In the genomic region with DNA sequence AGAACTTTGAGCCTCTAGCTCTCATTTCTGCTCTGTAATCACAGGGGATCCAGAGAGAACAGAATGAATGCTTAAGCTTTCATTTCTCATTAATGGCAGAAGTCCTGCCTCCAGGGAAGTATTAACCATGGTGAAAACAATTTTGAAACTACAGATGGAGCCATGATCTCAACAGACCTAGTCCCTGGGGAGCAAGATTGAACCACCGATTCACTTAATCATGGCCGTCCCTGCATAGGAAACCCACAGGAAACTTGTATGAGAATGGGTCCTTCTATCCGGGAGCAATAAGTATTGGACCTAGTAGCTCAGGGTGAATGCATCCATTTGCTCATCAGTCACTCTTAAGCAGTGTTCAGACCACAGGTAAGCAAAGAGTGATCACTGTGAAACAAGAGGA, we compare ENCODE assay signal across 2 cellular contexts.
TF ChIP-seq lines count a peak whose summit lies in the region.

No MANE protein-coding gene starts in this region.

TF ChIP-seq in HCT116, 20 proteins besides CTCF, POLR2A, EP300 and RAD21:
- TF ChIP-seq CBX3 (IDR thresholded peaks at IDR 0.05; ENCODE audit: low read depth): no peak
- no peak for TF ChIP-seq JUND (IDR thresholded peaks at IDR 0.05)
- no peak for TF ChIP-seq YY1 (IDR thresholded peaks at IDR 0.05; ENCODE audit: extremely low read depth, insufficient replicate concordance, low read depth, low read length)
- TF ChIP-seq EGR1 (IDR thresholded peaks at IDR 0.05; ENCODE audit: low read depth): no peak
- no peak for TF ChIP-seq CEBPB (IDR thresholded peaks at IDR 0.05; ENCODE audit: low read depth)
- TF ChIP-seq ELF1 (IDR thresholded peaks at IDR 0.05; ENCODE audit: borderline replicate concordance, low read depth): no peak
- no peak for TF ChIP-seq EZH2 (IDR thresholded peaks at IDR 0.05)
- TF ChIP-seq SRF (IDR thresholded peaks at IDR 0.05; ENCODE audit: low read depth): no peak
- TF ChIP-seq TCF7L2 (IDR thresholded peaks at IDR 0.05; ENCODE audit: borderline replicate concordance, extremely low read depth, insufficient read depth, insufficient read length): no peak
- TF ChIP-seq EZH2phosphoT487 (IDR thresholded peaks at IDR 0.05; ENCODE audit: borderline replicate concordance): no peak
- TF ChIP-seq, protein P1, sequence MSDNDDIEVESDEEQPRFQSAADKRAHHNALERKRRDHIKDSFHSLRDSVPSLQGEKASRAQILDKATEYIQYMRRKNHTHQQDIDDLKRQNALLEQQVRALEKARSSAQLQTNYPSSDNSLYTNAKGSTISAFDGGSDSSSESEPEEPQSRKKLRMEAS (IDR thresholded peaks at IDR 0.05): no peak
- TF ChIP-seq, protein P2, sequence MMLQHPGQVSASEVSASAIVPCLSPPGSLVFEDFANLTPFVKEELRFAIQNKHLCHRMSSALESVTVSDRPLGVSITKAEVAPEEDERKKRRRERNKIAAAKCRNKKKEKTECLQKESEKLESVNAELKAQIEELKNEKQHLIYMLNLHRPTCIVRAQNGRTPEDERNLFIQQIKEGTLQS (IDR thresholded peaks at IDR 0.05): no peak
- no peak for TF ChIP-seq ZBTB33 (IDR thresholded peaks at IDR 0.05; ENCODE audit: extremely low read depth, insufficient replicate concordance, low read length)

TF ChIP-seq in GM12878, 131 proteins besides CTCF, POLR2A, EP300 and RAD21:
- TF ChIP-seq MEF2B (IDR thresholded peaks at IDR 0.05; ENCODE audit: partially characterized antibody, poor library complexity, severe bottlenecking): peak; percentile 57
- no peak for TF ChIP-seq ZNF622 (IDR thresholded peaks at IDR 0.05)
